In the genomic region with DNA sequence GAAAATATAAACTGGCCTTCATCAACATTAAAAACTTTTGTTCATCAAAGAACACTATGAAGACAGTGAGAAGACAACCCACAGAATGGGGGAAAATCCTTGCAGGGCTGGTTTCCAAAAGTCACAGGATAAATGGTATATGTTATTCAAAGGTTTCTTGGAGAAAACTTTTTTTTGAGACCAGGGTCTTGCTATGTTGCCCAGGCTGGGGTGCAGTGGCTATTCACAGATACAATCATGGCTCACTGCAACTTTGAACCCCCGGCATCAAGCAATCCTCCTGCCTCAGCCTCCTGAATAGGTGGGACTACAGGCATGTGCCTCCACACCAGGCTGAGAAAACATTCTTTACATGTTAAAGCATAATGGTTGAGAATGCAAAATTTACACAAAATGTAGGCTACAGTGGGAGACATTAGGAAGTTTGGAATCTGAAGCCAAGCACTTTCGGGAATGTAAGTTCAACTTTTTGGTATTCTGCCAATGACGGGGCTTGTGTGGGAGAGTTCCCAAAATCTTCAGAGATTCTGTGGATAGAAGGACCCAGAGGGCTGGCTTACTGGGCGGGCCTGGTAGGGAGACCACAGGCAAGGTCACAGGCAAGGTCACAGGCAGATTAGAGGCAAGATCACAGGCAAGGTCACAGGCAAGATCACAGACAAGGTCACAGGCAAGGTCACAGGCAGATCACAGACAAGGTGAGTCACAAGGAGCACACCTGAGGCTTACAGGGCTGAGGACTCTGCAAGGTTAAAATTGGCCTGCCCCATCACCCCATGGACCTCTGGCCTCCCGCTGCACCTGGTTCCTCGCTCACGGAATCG, we compare ENCODE assay signal across 23 cellular contexts. TPM values are rescaled to one million over a fixed set of nuclear protein-coding genes. Genes with fewer than 3 reads are reported as not detected.
A peak's percentile ranks its signal among the peaks of the same experiment; 100 is the strongest.
DNase-seq lines count a peak whose midpoint lies in the region; ATAC-seq, FAIRE-seq and TF ChIP-seq lines count a peak whose summit lies in the region.
"Had no signal": no experiment of that assay in that cellular context is flagged by ENCODE, and none has a peak within 500 bp of the region (broad histone marks: within the 10 kb centered on the region; RNA-seq: fewer than 3 reads in every experiment).

No MANE protein-coding gene starts in this region.

- H3K27ac ChIP-seq in heart right ventricle (peak overlapping the region in 7 of 10 donors; percentile 24 to 74 (median 53)), heart left ventricle (peak overlapping the region in 6 of 12 donors; percentile 27 to 77 (median 50)), coronary artery (peak overlapping the region; percentile 14 to 86), kidney (ENCODE audit: low read depth in 2 of 2, low read length in 2 of 2) (peak overlapping the region in 1 of 2 donors; percentile 32), upper lobe of right lung (no peak overlapping the region)
- H3K27ac ChIP-seq: left lung, testis had no signal

- H3K4me3 ChIP-seq in heart right ventricle (no peak overlapping the region), heart left ventricle (no peak overlapping the region), coronary artery (no peak overlapping the region), kidney (ENCODE audit: low read length in 2 of 2) (no peak overlapping the region), upper lobe of right lung (no peak overlapping the region)
- H3K4me3 ChIP-seq: dorsolateral prefrontal cortex, left lung, testis had no signal

- H3K36me3 ChIP-seq in heart right ventricle (no peaks in the 10 kb centered on the region), heart left ventricle (no peaks in the 10 kb centered on the region), kidney (ENCODE audit: control insufficient read depth in 1 of 2, insufficient read depth in 2 of 2, low read length in 2 of 2) (no peaks in the 10 kb centered on the region), upper lobe of right lung (no peaks in the 10 kb centered on the region)
- H3K36me3 ChIP-seq: left lung had no signal

- H3K9ac ChIP-seq in kidney (ENCODE audit: low read length in 2 of 2) = no peak overlapping the region

- no peaks in the 10 kb centered on the region for H3K9me3 ChIP-seq in heart right ventricle
- no peaks in the 10 kb centered on the region for H3K9me3 ChIP-seq in heart left ventricle
- no peaks in the 10 kb centered on the region for H3K9me3 ChIP-seq in kidney (ENCODE audit: control insufficient read depth in 1 of 2, low read length in 2 of 2)
- H3K9me3 ChIP-seq in upper lobe of right lung = no peaks in the 10 kb centered on the region
- H3K9me3 ChIP-seq: left lung, testis had no signal

- 74 to 77% methylated on average over 8 of the region's 8 CpGs for WGBS in heart right ventricle, 2 donors
- WGBS in heart left ventricle, 4 donors = 76 to 82% (median 80%) methylated on average over 8 of the region's 8 CpGs

- TF ChIP-seq POLR2A in heart left ventricle (IDR thresholded peaks at IDR 0.05) (no peak), GM12892 (IDR thresholded peaks at IDR 0.05; ENCODE audit: low read depth, low read length) (no peak)

- FAIRE-seq in kidney (lab: Jason Lieb, UNC) = no peak
- no peak for FAIRE-seq in GM12892 (lab: Jason Lieb, UNC)
- FAIRE-seq: A204.1 had no signal

- DNase-seq in heart right ventricle (no peak), heart left ventricle (no peak), coronary artery (ENCODE audit: low spot score) (peak; percentile 1), kidney (peak; percentile 37), upper lobe of right lung (peak; percentile 6), GM12892 (ENCODE audit: insufficient read length) (no peak), T-helper 2 cell (no peak)
- DNase-seq: activated CD8-positive, alpha-beta T cell treated with anti-CD3 and anti-CD28 coated beads for 36 hours; activated effector memory CD4-positive, alpha-beta T cell treated with Interleukin-2 at 50 U/mL for 16 hours; activated naive CD8-positive, alpha-beta T cell treated with anti-CD3 and anti-CD28 coated beads, Interleukin-2, amount 10 ng/mL, durations not matched to agents 7 days and 5 days; CD8-positive, alpha-beta T cell; DMS 273 treated with DMSO at 0.1 percent for 48 hours; HCEC 1CT; Karpas-422; left lung; NCI-H146; NCI-H774; RPMI8226; stimulated activated naive CD4-positive, alpha-beta T cell treated with Interleukin-2 at 50 U/mL for 16 hours; testis had no signal

- TF ChIP-seq CTCF in heart right ventricle (IDR thresholded peaks at IDR 0.05) = no peak
- no peak for TF ChIP-seq CTCF in heart left ventricle (IDR thresholded peaks at IDR 0.05)
- TF ChIP-seq CTCF in coronary artery (IDR thresholded peaks at IDR 0.05) = no peak
- no peak for TF ChIP-seq CTCF in kidney (IDR thresholded peaks at IDR 0.05; ENCODE audit: borderline replicate concordance, extremely low read depth, insufficient read depth)
- no peak for TF ChIP-seq CTCF in upper lobe of right lung (IDR thresholded peaks at IDR 0.05)

- H3K27me3 ChIP-seq in heart right ventricle (peaks cover 0 to 4% (median 0%) of the 10 kb centered on the region in 7 donors), heart left ventricle (peaks cover 0 to 5% (median 0%) of the 10 kb centered on the region in 9 donors), upper lobe of right lung (no peaks in the 10 kb centered on the region)
- H3K27me3 ChIP-seq: testis had no signal

- peaks cover 5 to 68% (median 29%) of the 10 kb centered on the region in 9 donors for H3K4me1 ChIP-seq in heart right ventricle
- peaks cover 0 to 53% (median 26%) of the 10 kb centered on the region in 12 donors for H3K4me1 ChIP-seq in heart left ventricle
- peaks cover 4 to 20% of the 10 kb centered on the region in 2 donors for H3K4me1 ChIP-seq in kidney (ENCODE audit: control insufficient read depth in 1 of 2, insufficient read depth in 1 of 2, low read depth in 1 of 2, low read length in 2 of 2)
- H3K4me1 ChIP-seq in upper lobe of right lung = peaks cover 10% of the 10 kb centered on the region
- H3K4me1 ChIP-seq: testis had no signal

- intact Hi-C loops in heart right ventricle (cut with DNase I) = no loop called here
- intact Hi-C loops in heart left ventricle (cut with DNase I) = no loop called here
- intact Hi-C loops in kidney (cut with DNase I) = no loop called here
- intact Hi-C loops in upper lobe of right lung (cut with DNase I) = no loop called here

- ATAC-seq in heart right ventricle (no peak), heart left ventricle (no peak), upper lobe of right lung (no peak), HG03571 (IDR thresholded peaks at IDR 0.05; ENCODE audit: unreplicated experiment) (no peak)
- ATAC-seq: activated CD8-positive, alpha-beta T cell treated with anti-CD3 and anti-CD28 coated beads for 36 hours; CD8-positive, alpha-beta T cell had no signal

RNA-seq across cellular contexts. Expression of a gene that starts 24.3 kb away (rescaled TPM):
- total RNA-seq in heart right ventricle (10 to 100 TPM in 1 of 10 donors, 1 to 10 TPM in 9; 4.3 to 10.2 (median 5.7) TPM), heart left ventricle (10 to 100 TPM in 1 of 9 donors, 1 to 10 TPM in 8; 3.3 to 19.7 (median 7.0) TPM), kidney (52.1 TPM), upper lobe of right lung (44.4 TPM)
- polyA plus RNA-seq in heart right ventricle (10 to 100 TPM; 10.2 to 11.0 TPM), heart left ventricle (10 to 100 TPM in 1 of 2 donors, 1 to 10 TPM in 1; 5.1 to 21.8 TPM), kidney (ENCODE audit: insufficient read depth, low read depth, low replicate concordance) (9.4 TPM)
- 17.1 TPM for polyA plus RNA-seq in GM12892 (2012; ENCODE audit: missing spikeins)

Comparison
In these comparisons a context has a peak if more than half of its experiments do, and no peak if none do; other contexts are left out.
1. DNase-seq: peak in coronary artery (single experiment), kidney (single experiment) and upper lobe of right lung (single experiment); none in heart right ventricle (0 of 2), heart left ventricle (0 of 5), GM12892 (single experiment) and T-helper 2 cell (0 of 5).